Comparison of ENCODE assay signal across 25 cellular contexts in the genomic region with DNA sequence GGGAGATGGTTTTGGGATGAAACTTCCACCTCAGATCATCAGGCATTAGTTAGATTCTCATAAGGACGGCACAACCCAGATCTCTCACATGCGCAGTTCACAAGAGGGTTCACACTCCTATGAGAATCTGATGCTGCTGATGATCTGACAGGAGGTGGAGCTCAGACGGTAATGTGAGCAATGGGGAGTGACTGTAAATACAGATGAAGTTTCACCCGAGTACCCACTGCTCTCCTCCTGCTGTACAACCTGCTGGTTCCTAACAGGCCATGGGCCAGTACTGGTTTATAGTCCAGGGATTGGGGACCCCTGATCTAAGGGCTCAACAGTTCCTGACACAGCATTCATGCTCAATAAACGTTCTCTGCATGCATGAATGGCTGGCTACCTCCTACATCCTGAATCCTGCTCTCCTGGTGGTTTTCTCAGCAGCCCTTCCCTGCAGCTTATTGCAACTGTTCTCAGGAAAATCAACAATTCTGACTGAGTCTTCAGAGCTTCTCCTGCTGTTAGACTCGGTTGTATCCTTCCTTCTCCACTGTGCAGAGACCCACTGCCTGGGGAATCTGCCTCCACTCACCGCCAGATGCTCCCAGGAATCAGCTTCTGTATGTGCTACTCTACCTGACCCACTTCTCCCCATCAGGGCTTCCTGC. TPM values are rescaled to one million over a fixed set of nuclear protein-coding genes. Genes with fewer than 3 reads are reported as not detected.
"Had no signal": no experiment of that assay in that cellular context is flagged by ENCODE, and none has a peak within 500 bp of the region (broad histone marks: within the 10 kb centered on the region; RNA-seq: fewer than 3 reads in every experiment).

No MANE protein-coding gene starts in this region.

- H3K27ac ChIP-seq: foreskin keratinocyte, neutrophil, ovary, prostate gland, right lobe of liver, skin epidermis, tibial artery had no signal

- H3K9me3 ChIP-seq: neutrophil, ovary, prostate gland, right lobe of liver, tibial artery had no signal

- H3K4me1 ChIP-seq: foreskin keratinocyte, prostate gland, right lobe of liver, tibial artery had no signal

- H3K4me3 ChIP-seq: ovary, prostate gland, right lobe of liver, skin epidermis, tibial artery had no signal

- H3K27me3 ChIP-seq: ovary, right lobe of liver, tibial artery had no signal

- ATAC-seq: activated CD8-positive, alpha-beta T cell treated with anti-CD3 and anti-CD28 coated beads, Interleukin-2, amount 10 ng/mL, durations not matched to agents 7 days and 5 days; activated naive CD4-positive, alpha-beta T cell treated with anti-CD3 and anti-CD28 coated beads, Interleukin-2, amount 50 U/mL, for 72 hours; activated T-helper 17 cell treated with anti-CD3 and anti-CD28 coated beads, Interleukin-2, amount 50 U/mL, for 72 hours; foreskin keratinocyte; left ventricle myocardium superior; right lobe of liver; stimulated activated naive CD8-positive, alpha-beta T cell treated with anti-CD3 and anti-CD28 coated beads, Interleukin-15, amount 100 ng/mL, for 72 hours had no signal

- DNase-seq: activated CD4-positive, alpha-beta T cell treated with anti-CD3 and anti-CD28 coated beads, Interleukin-2, amount 50 U/mL, for 1 hour; activated CD4-positive, CD25-positive, alpha-beta regulatory T cell treated with anti-CD3 and anti-CD28 coated beads, Interleukin-2, amount 50 U/mL, for 72 hours; activated CD8-positive, alpha-beta T cell treated with anti-CD3 and anti-CD28 coated beads, Interleukin-2, amount 10 ng/mL, durations not matched to agents 7 days and 5 days; activated T-cell treated with anti-CD3 and anti-CD28 coated beads, Interleukin-2, amount 50 U/mL, for 1 hour; aorta; dermis blood vessel endothelial cell; effector CD8-positive, alpha-beta T cell; erythroblast; foreskin keratinocyte; left ventricle myocardium superior; midbrain; ovary; right lobe of liver; stimulated activated CD4-positive, alpha-beta T cell treated with anti-CD3 and anti-CD28 coated beads, Interleukin-1b, Interleukin-23, amount 100 ng/mL, for 48 hours; stimulated activated naive CD8-positive, alpha-beta T cell treated with anti-CD3 and anti-CD28 coated beads, Interleukin-15, amount 100 ng/mL, for 72 hours; tibial artery had no signal

- H3K36me3 ChIP-seq: neutrophil, ovary, prostate gland, right lobe of liver, tibial artery had no signal

RNA-seq across cellular contexts. Expression of a gene that starts 17.4 kb away (rescaled TPM):
- total RNA-seq: activated CD8-positive, alpha-beta T cell treated with anti-CD3 and anti-CD28 coated beads, Interleukin-2, amount 10 ng/mL, durations not matched to agents 7 days and 5 days; activated naive CD4-positive, alpha-beta T cell treated with anti-CD3 and anti-CD28 coated beads, Interleukin-2, amount 50 U/mL, for 72 hours; activated T-helper 17 cell treated with anti-CD3 and anti-CD28 coated beads, Interleukin-2, amount 50 U/mL, for 72 hours; aorta; dermis blood vessel endothelial cell; foreskin keratinocyte; glomerular endothelial cell; kidney epithelial cell; left ventricle myocardium superior; natural killer cell treated with Interleukin-12 subunit alpha and Interleukin-12 subunit beta and Interleukin-15 and Interleukin-18, amount 100 ng/mL, for 72 hours; ovary; prostate gland; right lobe of liver; urinary bladder had no signal

RNA-seq across cellular contexts. Expression of a gene that starts 28.7 kb away (rescaled TPM):
- total RNA-seq: activated CD8-positive, alpha-beta T cell treated with anti-CD3 and anti-CD28 coated beads, Interleukin-2, amount 10 ng/mL, durations not matched to agents 7 days and 5 days; activated naive CD4-positive, alpha-beta T cell treated with anti-CD3 and anti-CD28 coated beads, Interleukin-2, amount 50 U/mL, for 72 hours; activated T-helper 17 cell treated with anti-CD3 and anti-CD28 coated beads, Interleukin-2, amount 50 U/mL, for 72 hours; dermis blood vessel endothelial cell; foreskin keratinocyte; glomerular endothelial cell; kidney epithelial cell; natural killer cell treated with Interleukin-12 subunit alpha and Interleukin-12 subunit beta and Interleukin-15 and Interleukin-18, amount 100 ng/mL, for 72 hours had no signal
